35 cellular contexts compared by ENCODE assay signal in genomic region chr10:122304054-122304579, GRCh38. TPM values are rescaled to one million over a fixed set of nuclear protein-coding genes. Genes with fewer than 3 reads are reported as not detected.
"Had no signal": no experiment of that assay in that cellular context is flagged by ENCODE, and none has a peak within 500 bp of the region (broad histone marks: within the 10 kb centered on the region; RNA-seq: fewer than 3 reads in every experiment).

No MANE protein-coding gene starts in this region.

- H3K4me3 ChIP-seq: adrenal gland, ascending aorta, esophagus muscularis mucosa, heart left ventricle, left ventricle myocardium inferior, ovary, prostate gland, smooth muscle cell, thyroid gland, upper lobe of left lung, vagina had no signal

- DNase-seq: activated CD4-positive, alpha-beta T cell treated with anti-CD3 and anti-CD28 coated beads for 4 hours; activated CD4-positive, alpha-beta T cell treated with anti-CD3 and anti-CD28 coated beads, Interleukin-2, amount 50 U/mL, for 4 hours; activated naive CD4-positive, alpha-beta T cell; activated T-cell treated with anti-CD3 and anti-CD28 coated beads for 4 hours; activated T-cell treated with anti-CD3 and anti-CD28 coated beads, Interleukin-2, amount 50 U/mL, for 72 hours; adrenal gland; effector CD4-positive, alpha-beta T cell; foreskin keratinocyte; heart left ventricle; kidney glomerular epithelial cell; left ventricle myocardium inferior; mammary epithelial cell; naive B cell; nephron progenitor cell; ovary; retina; stimulated activated CD4-positive, alpha-beta T cell treated with anti-CD3 and anti-CD28 coated beads, Interleukin-1b, Interleukin-23, amount 100 ng/mL, for 48 hours; stimulated activated CD4-positive, alpha-beta T cell treated with anti-CD3 and anti-CD28 coated beads, Interleukin-4, amount 100 ng/mL, for 4 hours; stimulated activated naive CD4-positive, alpha-beta T cell; thyroid gland; upper lobe of left lung had no signal

- H3K27ac Mint-ChIP-seq: activated naive CD4-positive, alpha-beta T cell treated with anti-CD3 and anti-CD28 coated beads, Interleukin-2, amount 50 U/mL, for 72 hours; activated T-cell treated with anti-CD3 and anti-CD28 coated beads, Interleukin-2, amount 50 U/mL, for 72 hours; brain; dendritic cell treated with granulocyte-macrophage colony-stimulating factor and Interleukin-4, amounts not matched to agents 40 ng/mL and 50 ng/mL, for 4 days; mesothelial cell of epicardium; nephron progenitor cell had no signal

- H3K27ac ChIP-seq: adrenal gland, ascending aorta, esophagus muscularis mucosa, foreskin keratinocyte, heart left ventricle, left ventricle myocardium inferior, neutrophil, ovary, prostate gland, thyroid gland, upper lobe of left lung, vagina, VCaP had no signal

- H3K4me3 Mint-ChIP-seq: activated T-cell treated with anti-CD3 and anti-CD28 coated beads, Interleukin-2, amount 50 U/mL, for 72 hours; brain; dendritic cell treated with granulocyte-macrophage colony-stimulating factor and Interleukin-4, amounts not matched to agents 40 ng/mL and 50 ng/mL, for 4 days; mesothelial cell of epicardium; naive B cell; nephron progenitor cell had no signal

- ATAC-seq: activated naive CD4-positive, alpha-beta T cell treated with anti-CD3 and anti-CD28 coated beads, Interleukin-2, amount 50 U/mL, for 72 hours; activated T-cell treated with anti-CD3 and anti-CD28 coated beads, Interleukin-2, amount 50 U/mL, for 72 hours; foreskin keratinocyte; heart left ventricle had no signal

- H3K36me3 Mint-ChIP-seq: brain, mesothelial cell of epicardium had no signal

RNA-seq across cellular contexts. Expression of gene BTBD16, which starts 33.0 kb away (rescaled TPM):
- total RNA-seq: activated naive CD4-positive, alpha-beta T cell treated with anti-CD3 and anti-CD28 coated beads, Interleukin-2, amount 50 U/mL, for 72 hours; activated T-cell treated with anti-CD3 and anti-CD28 coated beads, Interleukin-2, amount 50 U/mL, for 72 hours; ascending aorta; cardiac septum; left ventricle myocardium inferior; mesothelial cell of epicardium; smooth muscle cell; subcutaneous adipose tissue; T-helper 1 cell treated with Interleukin-12 subunit alpha and Interleukin-12 subunit beta and Interleukin-4 antibody, amounts not matched to agents 30 ng/mL and 1 ng/mL, for 36 hours; vagina had no signal
